18 cellular contexts compared by ENCODE assay signal in the genomic region with DNA sequence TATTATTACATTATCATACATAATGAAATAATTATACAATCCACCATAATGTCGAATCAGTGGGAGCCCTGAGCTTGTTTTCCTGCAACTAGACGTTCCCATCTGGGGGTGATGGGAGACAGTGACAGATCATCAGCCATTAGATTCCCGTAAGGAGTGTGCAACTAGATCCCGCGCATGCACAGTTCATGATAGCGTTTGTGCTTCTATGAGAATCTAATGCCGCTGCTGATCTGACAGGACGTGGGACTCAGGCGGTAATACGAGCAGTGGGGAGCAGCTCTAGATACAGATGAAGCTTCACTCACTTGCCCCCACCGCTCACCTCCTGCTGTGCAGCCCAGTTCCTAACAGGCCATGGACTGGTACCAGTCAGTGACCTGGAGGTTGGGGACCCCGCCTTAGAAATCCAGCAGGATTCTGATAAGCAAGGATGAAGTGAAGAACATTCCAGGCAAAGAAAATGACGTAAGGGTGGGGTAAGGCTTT.
DNase-seq lines count a peak whose midpoint lies in the region; TF ChIP-seq lines count a peak whose summit lies in the region.
"Had no signal": no experiment of that assay in that cellular context is flagged by ENCODE, and none has a peak within 500 bp of the region (broad histone marks: within the 10 kb centered on the region; RNA-seq: fewer than 3 reads in every experiment).

No MANE protein-coding gene starts in this region.

- H2AFZ ChIP-seq in OCI-LY1 (ENCODE audit: low read length): no peak overlapping the region

- peak overlapping the region; percentile 68 for H3K4me2 ChIP-seq in OCI-LY1 (ENCODE audit: low read length)
- H3K4me2 ChIP-seq: A549 had no signal

- no peak overlapping the region for H3K4me3 Mint-ChIP-seq in activated T-cell treated with anti-CD3 and anti-CD28 coated beads, Interleukin-2, amount 50 U/mL, for 24 hours
- H3K4me3 Mint-ChIP-seq: CD4-positive, CD25-positive, alpha-beta regulatory T cell had no signal

- peak overlapping the region; percentile 98 for H3K27ac ChIP-seq in OCI-LY1 (ENCODE audit: low read depth, low read length, poor library complexity, severe bottlenecking)
- peak overlapping the region; percentile 80 for H3K27ac ChIP-seq in neutrophil
- H3K27ac ChIP-seq: A549 had no signal

- no peaks in the 10 kb centered on the region for H3K9me2 ChIP-seq in OCI-LY1 (ENCODE audit: low read depth, low read length)

- no peak overlapping the region for H3K27ac Mint-ChIP-seq in activated T-cell treated with anti-CD3 and anti-CD28 coated beads, Interleukin-2, amount 50 U/mL, for 24 hours

- H3K9ac ChIP-seq in OCI-LY1 (ENCODE audit: low read length): peak overlapping the region; percentile 54; the same call in 1 of the 2 replicates

- no peak for TF ChIP-seq CTCF in OCI-LY1 (IDR thresholded peaks at IDR 0.05; ENCODE audit: low read length)
- TF ChIP-seq CTCF in neutrophil (IDR thresholded peaks at IDR 0.05): no peak
- TF ChIP-seq CTCF in lower leg skin (IDR thresholded peaks at IDR 0.05): no peak

- H3K27me3 ChIP-seq in OCI-LY1 (ENCODE audit: insufficient read depth, low read length) (no peaks in the 10 kb centered on the region), neutrophil (no peaks in the 10 kb centered on the region), MG63 (no peaks in the 10 kb centered on the region)

- no peaks in the 10 kb centered on the region for H3K27me3 Mint-ChIP-seq in activated T-cell treated with anti-CD3 and anti-CD28 coated beads, Interleukin-2, amount 50 U/mL, for 24 hours
- H3K27me3 Mint-ChIP-seq: CD4-positive, CD25-positive, alpha-beta regulatory T cell had no signal

- no peaks in the 10 kb centered on the region for H3K9me3 Mint-ChIP-seq in activated T-cell treated with anti-CD3 and anti-CD28 coated beads, Interleukin-2, amount 50 U/mL, for 24 hours

- H4K20me1 ChIP-seq in OCI-LY1 (ENCODE audit: insufficient read depth, low read length): no peaks in the 10 kb centered on the region

- DNase-seq in NCI-H748 (lab: John Stamatoyannopoulos, UW; ENCODE audit: unreplicated experiment) (peak; percentile 15), NCI-H748 treated with DMSO at 0.1 percent for 48 hours (lab: John Stamatoyannopoulos, UW) (no peak), COLO668 (lab: John Stamatoyannopoulos, UW; ENCODE audit: unreplicated experiment) (peak; percentile 20), MG63 (no peak), lower leg skin (ENCODE audit: low spot score in 2 of 2) (no peak)
- no peak for DNase-seq in activated T-cell treated with anti-CD3 and anti-CD28 coated beads, Interleukin-2, amount 50 U/mL, for 24 hours
- DNase-seq: Calu3; CD4-positive, CD25-positive, alpha-beta regulatory T cell; DMS79; IMR-90; Karpas-422; MM.1S; NCI-H1105; NCI-H1694; NCI-H446 treated with DMSO at 0.1 percent for 48 hours had no signal

- no peak for TF ChIP-seq POLR2A in lower leg skin (IDR thresholded peaks at IDR 0.05)

- H3K9me3 ChIP-seq in OCI-LY1 (ENCODE audit: low read length): no peaks in the 10 kb centered on the region
- H3K9me3 ChIP-seq in neutrophil: no peaks in the 10 kb centered on the region
- no peaks in the 10 kb centered on the region for H3K9me3 ChIP-seq in MG63
- H3K9me3 ChIP-seq: A549 had no signal

- H3K36me3 ChIP-seq in OCI-LY1 (ENCODE audit: insufficient read depth, low read length) (no peaks in the 10 kb centered on the region), neutrophil (peaks cover 47% of the 10 kb centered on the region), MG63 (no peaks in the 10 kb centered on the region)

- H3K4me1 ChIP-seq in OCI-LY1 (ENCODE audit: insufficient read depth, low read length, severe bottlenecking) (peaks cover 74% of the 10 kb centered on the region), neutrophil (ENCODE audit: control insufficient read depth in 1 of 2, insufficient read depth in 1 of 2, low read depth in 1 of 2, low read length in 1 of 2) (peaks cover 32 to 34% of the 10 kb centered on the region in 2 experiments)
- H3K4me1 ChIP-seq: A549 had no signal

- WGBS in lower leg skin, 2 donors: 93 to 95% methylated on average over 13 of the region's 13 CpGs

- intact Hi-C loops in lower leg skin (cut with DNase I; ENCODE audit: low total_unique reads): loop anchor here (10.0 kb wide), 1 partner anchor 471 kb away; no protein-coding TSS in a partner anchor

- H3K36me3 Mint-ChIP-seq in activated T-cell treated with anti-CD3 and anti-CD28 coated beads, Interleukin-2, amount 50 U/mL, for 24 hours (ENCODE audit: low read depth): peaks cover 93% of the 10 kb centered on the region

- no peaks in the 10 kb centered on the region for H3K79me2 ChIP-seq in OCI-LY1 (ENCODE audit: insufficient read depth, low read length)

- H3K4me1 Mint-ChIP-seq in activated T-cell treated with anti-CD3 and anti-CD28 coated beads, Interleukin-2, amount 50 U/mL, for 24 hours (ENCODE audit: low read depth): peaks cover 25% of the 10 kb centered on the region

- H3F3A ChIP-seq in OCI-LY1 (ENCODE audit: insufficient read depth, low read length): no peaks in the 10 kb centered on the region

- peak overlapping the region; percentile 58 for H3K4me3 ChIP-seq in OCI-LY1 (ENCODE audit: low read depth, low read length, poor library complexity, severe bottlenecking)
- H3K4me3 ChIP-seq in neutrophil (ENCODE audit: low read depth in 1 of 2, low read length in 1 of 2): no peak overlapping the region
- H3K4me3 ChIP-seq in MG63: no peak overlapping the region
- no peak overlapping the region for H3K4me3 ChIP-seq in lower leg skin (ENCODE audit: low read depth, poor library complexity, severe bottlenecking)
- H3K4me3 ChIP-seq: A549 had no signal

Comparison
In these comparisons a context has a peak if more than half of its experiments do, and no peak if none do; other contexts are left out.
1. DNase-seq: peak in NCI-H748 (single experiment) and COLO668 (single experiment); none in NCI-H748 treated with DMSO at 0.1 percent for 48 hours (single experiment), MG63 (single experiment), lower leg skin (0 of 2) and activated T-cell treated with anti-CD3 and anti-CD28 coated beads, Interleukin-2, amount 50 U/mL, for 24 hours (single experiment).